ENCODE assay signal across 26 cellular contexts in the genomic region with DNA sequence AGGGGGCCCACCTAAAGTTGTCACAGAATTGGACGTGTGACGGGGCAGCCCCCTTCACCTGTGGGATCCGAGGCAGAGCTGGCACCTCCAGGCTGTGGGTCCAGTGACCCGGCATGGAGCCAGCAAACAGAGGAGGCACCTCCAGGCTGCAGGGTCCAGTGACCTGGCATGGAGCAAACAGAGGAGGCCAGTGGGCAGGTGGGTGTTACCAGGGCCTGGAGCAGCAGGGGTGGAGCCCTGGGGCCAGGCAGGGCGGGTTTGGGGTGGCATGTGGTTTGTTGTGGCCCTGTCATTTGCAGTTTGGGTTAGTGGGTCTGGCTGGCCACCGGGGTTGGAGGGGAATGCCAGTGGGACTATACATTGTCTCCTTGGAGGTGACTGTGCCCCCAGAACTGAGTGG.
"Had no signal": no experiment of that assay in that cellular context is flagged by ENCODE, and none has a peak within 500 bp of the region (broad histone marks: within the 10 kb centered on the region; RNA-seq: fewer than 3 reads in every experiment).

No MANE protein-coding gene starts in this region.

- H3K4me3 Mint-ChIP-seq: activated CD4-positive, alpha-beta T cell treated with anti-CD3 and anti-CD28 coated beads for 36 hours; activated naive CD8-positive, alpha-beta T cell; activated T-cell treated with anti-CD3 and anti-CD28 coated beads, Interleukin-2, amount 50 U/mL, for 24 hours; activated T-helper 17 cell treated with anti-CD3 and anti-CD28 coated beads, Interleukin-2, amount 50 U/mL, for 72 hours; effector memory CD8-positive, alpha-beta T cell; nephron progenitor cell; WTC11 had no signal

- H3K4me3 ChIP-seq: adrenal gland, ascending aorta, esophagus muscularis mucosa, gastrocnemius medialis had no signal

- H3K36me3 ChIP-seq: adrenal gland, ascending aorta, gastrocnemius medialis had no signal

- H3K36me3 Mint-ChIP-seq: WTC11 had no signal

- FAIRE-seq: colon, small intestine had no signal

- ATAC-seq: activated CD4-positive, alpha-beta T cell treated with anti-CD3 and anti-CD28 coated beads for 36 hours; activated T-helper 17 cell treated with anti-CD3 and anti-CD28 coated beads, Interleukin-2, amount 50 U/mL, for 72 hours; effector memory CD8-positive, alpha-beta T cell; gastrocnemius medialis; left ventricle myocardium superior; WTC11 had no signal

- H3K27ac Mint-ChIP-seq: activated T-cell treated with anti-CD3 and anti-CD28 coated beads, Interleukin-2, amount 50 U/mL, for 24 hours; nephron progenitor cell had no signal

- H3K27ac ChIP-seq: adrenal gland, ascending aorta, esophagus muscularis mucosa, gastrocnemius medialis had no signal

- H3K9me3 Mint-ChIP-seq: activated T-cell treated with anti-CD3 and anti-CD28 coated beads, Interleukin-2, amount 50 U/mL, for 24 hours; activated T-helper 17 cell treated with anti-CD3 and anti-CD28 coated beads, Interleukin-2, amount 50 U/mL, for 72 hours; effector memory CD8-positive, alpha-beta T cell; nephron progenitor cell; WTC11 had no signal

- H3K9me3 ChIP-seq: adrenal gland, ascending aorta, esophagus muscularis mucosa, gastrocnemius medialis had no signal

- H3K27me3 Mint-ChIP-seq: activated CD4-positive, alpha-beta T cell treated with anti-CD3 and anti-CD28 coated beads for 36 hours; activated naive CD8-positive, alpha-beta T cell; activated T-cell treated with anti-CD3 and anti-CD28 coated beads, Interleukin-2, amount 50 U/mL, for 24 hours; activated T-helper 17 cell treated with anti-CD3 and anti-CD28 coated beads, Interleukin-2, amount 50 U/mL, for 72 hours; effector memory CD8-positive, alpha-beta T cell had no signal

- H3K27me3 ChIP-seq: adrenal gland, ascending aorta, dorsolateral prefrontal cortex, esophagus muscularis mucosa, gastrocnemius medialis had no signal

- DNase-seq: activated CD4-positive, alpha-beta T cell treated with anti-CD3 and anti-CD28 coated beads for 36 hours; activated CD4-positive, alpha-beta T cell treated with anti-CD3 and anti-CD28 coated beads, Interleukin-2, amount 50 U/mL, for 4 hours; activated CD8-positive, alpha-beta memory T cell treated with anti-CD3 and anti-CD28 coated beads for 24 hours; activated CD8-positive, alpha-beta memory T cell treated with anti-CD3 and anti-CD28 coated beads, Interleukin-2, amount 50 U/mL, for 4 hours; activated T-cell treated with anti-CD3 and anti-CD28 coated beads, Interleukin-2, amount 50 U/mL, for 24 hours; adrenal gland; central memory CD4-positive, alpha-beta T cell; dorsolateral prefrontal cortex; effector memory CD8-positive, alpha-beta T cell; gastrocnemius medialis; hippocampal formation; kidney glomerular epithelial cell; left ventricle myocardium superior; mesenchymal stem cell; nephron progenitor cell; occipital lobe; small intestine; stimulated activated CD4-positive, alpha-beta T cell treated with anti-CD3 and anti-CD28 coated beads, Interleukin-2, amount 100 ng/mL, for 24 hours; stimulated activated naive CD4-positive, alpha-beta T cell; T-helper 9 cell had no signal

- H3K4me1 ChIP-seq: ascending aorta, gastrocnemius medialis had no signal
